9 cellular contexts compared by ENCODE assay signal in the genomic region with DNA sequence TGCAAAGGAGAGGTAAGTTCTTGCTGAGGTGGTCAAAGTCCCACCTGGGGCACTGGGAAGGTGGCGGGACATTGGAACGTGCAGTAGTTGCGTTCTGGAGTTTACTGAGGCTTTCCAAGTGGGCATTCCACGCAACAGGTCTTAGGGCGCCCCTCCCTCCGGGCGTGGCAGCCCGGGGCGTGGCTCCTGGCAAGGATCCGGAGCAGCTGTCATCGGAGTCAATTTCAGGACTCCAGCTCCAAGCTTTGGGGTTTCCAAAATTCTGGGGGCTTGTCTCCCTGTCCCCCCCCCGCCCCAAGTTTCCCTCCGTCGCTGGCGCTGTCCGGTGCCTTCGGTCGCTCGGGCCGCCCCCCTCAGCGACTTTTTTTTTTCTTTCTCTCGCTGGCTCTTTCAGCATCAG. TPM values are rescaled to one million over a fixed set of nuclear protein-coding genes. Genes with fewer than 3 reads are reported as not detected.
A peak's percentile ranks its signal among the peaks of the same experiment; 100 is the strongest.
DNase-seq lines count a peak whose midpoint lies in the region; ATAC-seq, FAIRE-seq and TF ChIP-seq lines count a peak whose summit lies in the region.
"Had no signal": no experiment of that assay in that cellular context is flagged by ENCODE, and none has a peak within 500 bp of the region (broad histone marks: within the 10 kb centered on the region; RNA-seq: fewer than 3 reads in every experiment).

No MANE protein-coding gene starts in this region.

- POLR2A ChIA-PET in SK-N-SH (lab: Yijun Ruan, JAX), result interaction anchor here (1.9 kb wide), 1 partner anchor 43 kb away, joined by 12 read pairs; a partner anchor contains a TSS

- H3K36me3 ChIP-seq in SK-N-SH (replicated peaks in 1 of 2; ENCODE audit: control insufficient read depth in 1 of 2, insufficient read depth in 2 of 2, low read length in 1 of 2) (no peaks in the 10 kb centered on the region), ectodermal cell (ENCODE audit: control insufficient read depth, insufficient read depth, low read length) (no peaks in the 10 kb centered on the region), neural cell (ENCODE audit: insufficient read depth, low read length) (no peaks in the 10 kb centered on the region)

- no peak for TF ChIP-seq POLR2A in GM12892 (IDR thresholded peaks at IDR 0.05; ENCODE audit: low read depth, low read length)

- H3K9me3 ChIP-seq in SK-N-SH (no peaks in the 10 kb centered on the region), ectodermal cell (ENCODE audit: control insufficient read depth, low read length) (no peaks in the 10 kb centered on the region), neural cell (ENCODE audit: low read length) (no peaks in the 10 kb centered on the region)

- peaks cover 3% of the 10 kb centered on the region; the same call in 1 of the 2 replicates for H3K79me2 ChIP-seq in SK-N-SH (ENCODE audit: insufficient read depth)
- H3K79me2 ChIP-seq in neural cell (replicated peaks; ENCODE audit: insufficient read depth, low read length), result peaks cover 12% of the 10 kb centered on the region

- H2AFZ ChIP-seq in SK-N-SH (ENCODE audit: low read depth) (peak overlapping the region; percentile 98), neural cell (ENCODE audit: low read depth, low read length) (no peak overlapping the region)

- H3K27ac ChIP-seq in SK-N-SH (ENCODE audit: low read depth in 2 of 2, low read length in 1 of 2) (no peak overlapping the region), ectodermal cell (ENCODE audit: insufficient read depth, low read depth, low read length, poor library complexity, severe bottlenecking) (no peak overlapping the region), neural cell (ENCODE audit: low read length) (no peak overlapping the region)

- FAIRE-seq in GM12892 (lab: Jason Lieb, UNC), result no peak
- FAIRE-seq: G401.6 had no signal

- H3K4me3 ChIP-seq in SK-N-SH (ENCODE audit: low read depth in 2 of 2, low read length in 1 of 2), result peak overlapping the region; percentile 78 to 84
- peak overlapping the region; percentile 43 for H3K4me3 ChIP-seq in ectodermal cell (ENCODE audit: insufficient read depth, low read depth, low read length)
- peak overlapping the region; percentile 77 for H3K4me3 ChIP-seq in neural cell (ENCODE audit: low read length)

- peaks cover 16% of the 10 kb centered on the region for H3K27me3 ChIP-seq in SK-N-SH (ENCODE audit: insufficient read depth)
- H3K27me3 ChIP-seq in ectodermal cell (ENCODE audit: control insufficient read depth, insufficient read depth, low read length, poor library complexity, severe bottlenecking), result peaks cover 56% of the 10 kb centered on the region
- peaks cover 51% of the 10 kb centered on the region for H3K27me3 ChIP-seq in neural cell (ENCODE audit: insufficient read depth, low read depth, low read length)

- H3K9me2 ChIP-seq in SK-N-SH, result no peaks in the 10 kb centered on the region
- no peaks in the 10 kb centered on the region for H3K9me2 ChIP-seq in neural cell (ENCODE audit: insufficient read depth, low read length)

- H4K20me1 ChIP-seq in SK-N-SH (ENCODE audit: insufficient read depth) (no peaks in the 10 kb centered on the region), neural cell (ENCODE audit: insufficient read depth) (no peaks in the 10 kb centered on the region)

- TF ChIP-seq CTCF in SK-N-SH (IDR thresholded peaks at IDR 0.05) (no peak), neural cell (IDR thresholded peaks at IDR 0.05; ENCODE audit: poor library complexity, severe bottlenecking) (no peak)

- H3K4me1 ChIP-seq in SK-N-SH (ENCODE audit: control insufficient read depth in 1 of 2, insufficient read depth in 2 of 2, low read depth in 1 of 2, low read length in 1 of 2), result peaks cover 0 to 18% of the 10 kb centered on the region in 2 experiments; a peak in 2 of 4 replicates
- no peaks in the 10 kb centered on the region for H3K4me1 ChIP-seq in ectodermal cell (ENCODE audit: control insufficient read depth, insufficient read depth, low read length)

- H3K9ac ChIP-seq in SK-N-SH (peak overlapping the region; percentile 76; the same call in 1 of the 2 replicates), neural cell (ENCODE audit: low read length) (peak overlapping the region; percentile 41)

- no peak for DNase-seq in SK-N-SH
- peak; percentile 41 for DNase-seq in NCI-H69 (lab: John Stamatoyannopoulos, UW)
- no peak for DNase-seq in GM12892 (ENCODE audit: insufficient read length)

- TF ChIP-seq EP300 in SK-N-SH (IDR thresholded peaks at IDR 0.05; ENCODE audit: borderline replicate concordance in 1 of 2, low read depth in 1 of 2, low read length in 1 of 2) (no peak), neural cell (conservative IDR thresholded peaks at IDR 0.05; ENCODE audit: poor library complexity, severe bottlenecking) (no peak)

- ATAC-seq in SK-N-SH treated with all-trans-retinoic acid at 6 μM for 48 hours (no peak), HG03565 (IDR thresholded peaks at IDR 0.05; ENCODE audit: unreplicated experiment) (no peak), GM19455 (IDR thresholded peaks at IDR 0.05; ENCODE audit: unreplicated experiment) (no peak)

- WGBS in SK-N-SH (ENCODE audit: low lambda C conversion rate), result 2% methylated on average over 21 of the region's 22 CpGs
- WGBS in ectodermal cell, 2 experiments, result 4 to 5% methylated on average over 21 to 22 of the region's 22 CpGs

- CTCF ChIA-PET in SK-N-SH (lab: Yijun Ruan, JAX), result interaction anchor here (0.7 to 12.7 kb wide), 23 partner anchors 9 to 253 kb away, joined by 3 to 194 read pairs (median 5); a partner anchor contains a TSS

- H3K4me2 ChIP-seq in SK-N-SH (peak overlapping the region; percentile 78), neural cell (ENCODE audit: low read length) (no peak overlapping the region)

- H3F3A ChIP-seq in SK-N-SH (replicated peaks; ENCODE audit: insufficient read depth), result peaks cover 14% of the 10 kb centered on the region
- no peaks in the 10 kb centered on the region for H3F3A ChIP-seq in neural cell (ENCODE audit: insufficient read depth, low read length, poor library complexity, severe bottlenecking)

- TF ChIP-seq RAD21 in SK-N-SH (IDR thresholded peaks at IDR 0.05; ENCODE audit: low read length) (no peak), neural cell (conservative IDR thresholded peaks at IDR 0.05) (no peak)

TF ChIP-seq in SK-N-SH, 30 proteins besides CTCF, POLR2A, EP300 and RAD21:
- no peak for TF ChIP-seq RFX5 (IDR thresholded peaks at IDR 0.05; ENCODE audit: low read length)
- no peak for TF ChIP-seq ELF1 (IDR thresholded peaks at IDR 0.05)
- TF ChIP-seq NRF1 (IDR thresholded peaks at IDR 0.05; ENCODE audit: low read depth, low read length), result no peak
- no peak for TF ChIP-seq RXRA (IDR thresholded peaks at IDR 0.05; ENCODE audit: borderline replicate concordance, low read depth)
- no peak for TF ChIP-seq NFIC (IDR thresholded peaks at IDR 0.05; ENCODE audit: borderline replicate concordance)
- TF ChIP-seq FOXJ3 (CRISPR knock-in tag; IDR thresholded peaks at IDR 0.05), result no peak
- no peak for TF ChIP-seq CHD2 (IDR thresholded peaks at IDR 0.05; ENCODE audit: low read length, partially characterized antibody)

TF ChIP-seq in SK-N-SH treated with all-trans-retinoic acid at 6 μM for 48 hours, 23 proteins besides CTCF, POLR2A, EP300 and RAD21 (continues in another document):
- TF ChIP-seq GLIS3 (CRISPR knock-in tag; IDR thresholded peaks at IDR 0.05) (no peak), TOX (CRISPR knock-in tag; IDR thresholded peaks at IDR 0.05; ENCODE audit: borderline replicate concordance) (no peak), ISL1 (CRISPR knock-in tag; IDR thresholded peaks at IDR 0.05) (no peak), BACH2 (CRISPR knock-in tag; IDR thresholded peaks at IDR 0.05; ENCODE audit: borderline replicate concordance) (no peak), ZNF8 (CRISPR knock-in tag; IDR thresholded peaks at IDR 0.05) (no peak)
- TF ChIP-seq, protein P1, sequence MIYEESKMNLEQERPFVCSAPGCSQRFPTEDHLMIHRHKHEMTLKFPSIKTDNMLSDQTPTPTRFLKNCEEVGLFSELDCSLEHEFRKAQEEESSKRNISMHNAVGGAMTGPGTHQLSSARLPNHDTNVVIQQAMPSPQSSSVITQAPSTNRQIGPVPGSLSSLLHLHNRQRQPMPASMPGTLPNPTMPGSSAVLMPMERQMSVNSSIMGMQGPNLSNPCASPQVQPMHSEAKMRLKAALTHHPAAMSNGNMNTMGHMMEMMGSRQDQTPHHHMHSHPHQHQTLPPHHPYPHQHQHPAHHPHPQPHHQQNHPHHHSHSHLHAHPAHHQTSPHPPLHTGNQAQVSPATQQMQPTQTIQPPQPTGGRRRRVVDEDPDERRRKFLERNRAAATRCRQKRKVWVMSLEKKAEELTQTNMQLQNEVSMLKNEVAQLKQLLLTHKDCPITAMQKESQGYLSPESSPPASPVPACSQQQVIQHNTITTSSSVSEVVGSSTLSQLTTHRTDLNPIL (CRISPR knock-in tag; IDR thresholded peaks at IDR 0.05; ENCODE audit: low read depth), result no peak

TF ChIP-seq in neural cell, 6 proteins besides CTCF, POLR2A, EP300 and RAD21 (continues in another document):
- no peak for TF ChIP-seq TAF1 (IDR thresholded peaks at IDR 0.05; ENCODE audit: low read depth)
- no peak for TF ChIP-seq MXI1 (conservative IDR thresholded peaks at IDR 0.05; ENCODE audit: poor library complexity, severe bottlenecking)

RNA-seq across cellular contexts. Expression of a gene that starts 43.1 kb away (rescaled TPM):
- polyA plus RNA-seq in SK-N-SH (2012; rRNA removed) (95.9 and 115 TPM in 2 replicates), neural cell (131 and 158 TPM in 2 replicates)
- 131 and 161 TPM in 2 replicates for polyA plus RNA-seq in SK-N-SH (2012; cell fraction: cytosol; rRNA removed)
- 86.8 and 100 TPM in 2 replicates for polyA plus RNA-seq in SK-N-SH (2012; cell fraction: nucleus; rRNA removed)
- polyA plus RNA-seq in ectodermal cell (2013, experiment 1 of 4), result 113 TPM
- 104 TPM for polyA plus RNA-seq in ectodermal cell (2013, experiment 2 of 4)
- polyA plus RNA-seq in ectodermal cell (2013, experiment 3 of 4), result 90.3 TPM
- 101 TPM for polyA plus RNA-seq in ectodermal cell (2013, experiment 4 of 4)
- polyA minus RNA-seq in neural cell, result 71.5 and 80.3 TPM in 2 replicates
- 118 TPM for polyA plus RNA-seq in GM12892 (2012; ENCODE audit: missing spikeins)
